9 cellular contexts compared by ENCODE assay signal in the genomic region with DNA sequence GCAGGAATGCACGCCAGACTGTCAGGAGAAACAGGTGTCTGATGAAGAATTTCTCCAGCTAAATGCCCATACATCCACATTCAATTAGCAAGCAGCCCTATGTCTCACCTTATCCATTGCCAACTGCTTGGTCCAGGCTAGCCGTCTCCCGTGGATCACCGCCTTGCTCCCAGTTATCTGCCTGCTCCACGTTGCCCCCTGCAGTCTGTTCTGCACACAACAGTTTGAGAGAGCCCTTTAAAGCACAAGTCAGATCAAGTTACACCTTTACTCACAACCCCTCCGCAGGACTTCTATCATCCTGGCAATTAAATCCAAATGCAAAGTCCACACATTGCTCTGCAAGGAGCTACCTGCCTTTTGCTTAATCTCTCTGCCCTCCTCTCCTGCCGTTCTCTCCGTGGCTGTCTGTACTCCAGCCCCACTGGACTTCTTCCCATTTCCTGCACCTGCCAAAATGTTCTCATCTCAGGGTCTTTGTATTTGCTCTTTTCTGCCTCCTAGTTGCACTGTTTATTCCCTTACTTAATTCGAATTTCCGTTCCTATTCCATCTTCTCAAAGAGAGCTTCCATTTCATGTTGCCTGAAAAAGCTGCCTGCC.
DNase-seq lines count a peak whose midpoint lies in the region; ATAC-seq and TF ChIP-seq lines count a peak whose summit lies in the region.
"Had no signal": no experiment of that assay in that cellular context is flagged by ENCODE, and none has a peak within 500 bp of the region (broad histone marks: within the 10 kb centered on the region; RNA-seq: fewer than 3 reads in every experiment).

No MANE protein-coding gene starts in this region.

- no peak for ATAC-seq in HG02571 (IDR thresholded peaks at IDR 0.05; ENCODE audit: unreplicated experiment)
- no peak for ATAC-seq in HG02884 (IDR thresholded peaks at IDR 0.05; ENCODE audit: unreplicated experiment)
- ATAC-seq: T-cell had no signal

- peak; percentile 52 to 72 (median 70) for TF ChIP-seq CTCF in adrenal gland (IDR thresholded peaks at IDR 0.05)
- TF ChIP-seq CTCF in thyroid gland (IDR thresholded peaks at IDR 0.05): peak in 5 of 6 experiments; percentile 22 to 50 (median 34)

- no peaks in the 10 kb centered on the region for H3K36me3 ChIP-seq in adrenal gland (replicated peaks in 1 of 2)
- H3K36me3 ChIP-seq in thyroid gland: no peaks in the 10 kb centered on the region

- intact Hi-C loops in adrenal gland (cut with DNase I): loop anchor here in 1 of 2 donors (5.0 kb wide), 2 partner anchors 178 to 803 kb away; no protein-coding TSS in a partner anchor
- intact Hi-C loops in thyroid gland (cut with DNase I): no loop called here

- H3K4me1 ChIP-seq in adrenal gland (replicated peaks in 1 of 2): no peaks in the 10 kb centered on the region
- no peaks in the 10 kb centered on the region for H3K4me1 ChIP-seq in thyroid gland

- DNase-seq in DMS53 (lab: John Stamatoyannopoulos, UW) (peak; percentile 18), DMS53 treated with DMSO at 0.1 percent for 48 hours (lab: John Stamatoyannopoulos, UW; ENCODE audit: unreplicated experiment) (no peak), NCI-H1105 (lab: John Stamatoyannopoulos, UW) (peak; percentile 65), adrenal gland (peak; percentile 45 to 82 (median 71)), left kidney (ENCODE audit: low read depth, low spot score) (peak; percentile 94), thyroid gland (peak; percentile 39 to 43)

- TF ChIP-seq POLR2A in adrenal gland (IDR thresholded peaks at IDR 0.05) (no peak), thyroid gland (IDR thresholded peaks at IDR 0.05) (no peak)

- no peaks in the 10 kb centered on the region for H3K9me3 ChIP-seq in adrenal gland (replicated peaks in 1 of 3)
- no peaks in the 10 kb centered on the region for H3K9me3 ChIP-seq in thyroid gland

- H3K4me3 ChIP-seq in adrenal gland (no peak overlapping the region), thyroid gland (replicated peaks in 1 of 3) (no peak overlapping the region)

- H3K27ac ChIP-seq in adrenal gland: no peak overlapping the region
- no peak overlapping the region for H3K27ac ChIP-seq in thyroid gland

- WGBS in adrenal gland, 4 donors: 7 to 10% (median 10%) methylated on average over 10 of the region's 10 CpGs
- WGBS in thyroid gland, 2 donors: 10 to 14% methylated on average over 10 of the region's 10 CpGs

- peaks cover 10% of the 10 kb centered on the region for H3K27me3 ChIP-seq in adrenal gland
- no peaks in the 10 kb centered on the region for H3K27me3 ChIP-seq in thyroid gland
